Comparison of ENCODE assay signal across 16 cellular contexts in genomic region chr4:182320580-182320979, GRCh38.
DNase-seq lines count a peak whose midpoint lies in the region; ATAC-seq and TF ChIP-seq lines count a peak whose summit lies in the region.
"Had no signal": no experiment of that assay in that cellular context is flagged by ENCODE, and none has a peak within 500 bp of the region (broad histone marks: within the 10 kb centered on the region; RNA-seq: fewer than 3 reads in every experiment).

No MANE protein-coding gene starts in this region.

- H3K27ac ChIP-seq in left ventricle myocardium inferior (replicated peaks) (no peak overlapping the region), iPS-20b (ENCODE audit: low read length) (peak overlapping the region; percentile 18)
- H3K27ac ChIP-seq: BLaER1 had no signal

- peaks cover 3% of the 10 kb centered on the region for H3K36me3 Mint-ChIP-seq in WTC11
- peaks cover 55% of the 10 kb centered on the region for H3K36me3 Mint-ChIP-seq in nephron progenitor cell (ENCODE audit: low read depth)
- H3K36me3 Mint-ChIP-seq in type B pancreatic cell: peaks cover 21% of the 10 kb centered on the region
- H3K36me3 Mint-ChIP-seq: CD14-positive monocyte; CD4-positive, alpha-beta memory T cell had no signal

- H3K27me3 ChIP-seq in left ventricle myocardium inferior (ENCODE audit: low read depth) (no peaks in the 10 kb centered on the region), iPS-20b (ENCODE audit: insufficient read depth, low read length) (no peaks in the 10 kb centered on the region)
- H3K27me3 ChIP-seq: BLaER1 had no signal

- POLR2A ChIA-PET in WTC11 (lab: Charles Lee): no interaction called here

- H3K27ac Mint-ChIP-seq in WTC11 (peak overlapping the region; percentile 65), nephron progenitor cell (peak overlapping the region; percentile 73), type B pancreatic cell (no peak overlapping the region)
- H3K27ac Mint-ChIP-seq: CD14-positive monocyte; CD4-positive, alpha-beta memory T cell had no signal

- peaks cover 6% of the 10 kb centered on the region for H3K9me3 Mint-ChIP-seq in WTC11
- H3K9me3 Mint-ChIP-seq in nephron progenitor cell: peaks cover 27% of the 10 kb centered on the region
- H3K9me3 Mint-ChIP-seq in type B pancreatic cell: peaks cover 9% of the 10 kb centered on the region

- H3K9ac ChIP-seq in iPS-20b (ENCODE audit: low read depth, low read length): no peak overlapping the region
- H3K9ac ChIP-seq: BLaER1 had no signal

- H3K4me1 Mint-ChIP-seq in WTC11 (peaks cover 15% of the 10 kb centered on the region), nephron progenitor cell (peaks cover 5% of the 10 kb centered on the region), type B pancreatic cell (ENCODE audit: unreplicated experiment) (no peaks in the 10 kb centered on the region)
- H3K4me1 Mint-ChIP-seq: CD14-positive monocyte; CD4-positive, alpha-beta memory T cell had no signal

- no peaks in the 10 kb centered on the region for H3K36me3 ChIP-seq in left ventricle myocardium inferior
- H3K36me3 ChIP-seq in iPS-20b (ENCODE audit: insufficient read depth, low read depth, low read length): 0 out of 2 replicates have a peak, but pooled peaks cover 6% of the 10 kb centered on the region

- H3K27me3 Mint-ChIP-seq in WTC11 (ENCODE audit: low read depth): no peaks in the 10 kb centered on the region
- peaks cover 2% of the 10 kb centered on the region for H3K27me3 Mint-ChIP-seq in nephron progenitor cell (ENCODE audit: low read depth, poor library complexity)
- no peaks in the 10 kb centered on the region for H3K27me3 Mint-ChIP-seq in type B pancreatic cell
- H3K27me3 Mint-ChIP-seq: CD4-positive, alpha-beta memory T cell had no signal

- DNase-seq in left ventricle myocardium inferior (no peak), Right ventricle myocardium inferior (ENCODE audit: missing footprints) (no peak), WTC11 (ENCODE audit: low spot score) (no peak), nephron progenitor cell (no peak), type B pancreatic cell (ENCODE audit: extremely low spot score, unreplicated experiment) (no peak)
- DNase-seq: 8988T; CD4-positive, alpha-beta memory T cell; DMS153; DMS79; GDM1; HCEC 1CT had no signal

- H3K4me3 Mint-ChIP-seq in WTC11 (no peak overlapping the region), nephron progenitor cell (no peak overlapping the region), type B pancreatic cell (no peak overlapping the region)
- H3K4me3 Mint-ChIP-seq: CD14-positive monocyte; CD4-positive, alpha-beta memory T cell had no signal

- peaks cover 2% of the 10 kb centered on the region for H3K4me1 ChIP-seq in left ventricle myocardium inferior
- H3K4me1 ChIP-seq in iPS-20b (ENCODE audit: insufficient read depth, low read length): peaks cover 12% of the 10 kb centered on the region; the same call in 1 of the 2 replicates
- H3K4me1 ChIP-seq: BLaER1 had no signal

- intact Hi-C loops in left ventricle myocardium inferior (cut with micrococcal nuclease) (no loop called here), Right ventricle myocardium inferior (cut with DNase I) (no loop called here)

- H3K4me3 ChIP-seq in left ventricle myocardium inferior (no peak overlapping the region), iPS-20b (ENCODE audit: low read length) (no peak overlapping the region)
- H3K4me3 ChIP-seq: BLaER1 had no signal

- no peak for ATAC-seq in Right ventricle myocardium inferior
- ATAC-seq in WTC11: no peak
- ATAC-seq in HG03175 (IDR thresholded peaks at IDR 0.05; ENCODE audit: unreplicated experiment): no peak
- ATAC-seq in HG03097 (IDR thresholded peaks at IDR 0.05; ENCODE audit: low FRiP score, unreplicated experiment): no peak

- CTCF ChIA-PET in WTC11 (lab: Charles Lee): no interaction called here

- TF ChIP-seq CTCF in left ventricle myocardium inferior (IDR thresholded peaks at IDR 0.05; ENCODE audit: borderline replicate concordance) (peak; percentile 25), WTC11 (IDR thresholded peaks at IDR 0.05) (no peak), nephron progenitor cell (IDR thresholded peaks at IDR 0.05) (no peak), type B pancreatic cell (conservative IDR thresholded peaks at IDR 0.05) (no peak)

- H3K9me3 ChIP-seq in left ventricle myocardium inferior (replicated peaks): peaks cover 10% of the 10 kb centered on the region
- H3K9me3 ChIP-seq in iPS-20b (ENCODE audit: insufficient read depth, low read depth, low read length): no peaks in the 10 kb centered on the region

TF ChIP-seq in WTC11, 78 proteins besides CTCF, POLR2A, EP300 and RAD21:
- TF ChIP-seq SMAD4 (CRISPR knock-in tag; IDR thresholded peaks at IDR 0.05) (no peak), ETV6 (CRISPR knock-in tag; IDR thresholded peaks at IDR 0.05) (no peak), IRF2 (CRISPR knock-in tag; IDR thresholded peaks at IDR 0.05; ENCODE audit: borderline replicate concordance, low read depth) (no peak)
